In the genomic region with DNA sequence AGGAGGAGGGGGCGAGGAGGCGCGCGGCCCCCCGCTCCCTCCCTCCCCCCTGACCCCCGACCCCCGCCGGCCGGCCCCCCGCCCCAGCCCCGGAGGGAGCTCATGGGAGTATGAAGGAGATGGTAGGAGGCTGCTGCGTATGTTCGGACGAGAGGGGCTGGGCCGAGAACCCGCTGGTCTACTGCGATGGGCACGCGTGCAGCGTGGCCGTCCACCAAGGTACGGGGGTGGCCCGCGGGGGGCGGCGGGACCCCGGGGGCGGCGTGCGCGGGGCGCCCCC, we compare ENCODE assay signal across 1 cellular context.
TF ChIP-seq lines count a peak whose summit lies in the region.

No MANE protein-coding gene starts in this region.

TF ChIP-seq in HCT116, 20 proteins besides CTCF, POLR2A, EP300 and RAD21 (continued from another document):
- TF ChIP-seq, protein P1, sequence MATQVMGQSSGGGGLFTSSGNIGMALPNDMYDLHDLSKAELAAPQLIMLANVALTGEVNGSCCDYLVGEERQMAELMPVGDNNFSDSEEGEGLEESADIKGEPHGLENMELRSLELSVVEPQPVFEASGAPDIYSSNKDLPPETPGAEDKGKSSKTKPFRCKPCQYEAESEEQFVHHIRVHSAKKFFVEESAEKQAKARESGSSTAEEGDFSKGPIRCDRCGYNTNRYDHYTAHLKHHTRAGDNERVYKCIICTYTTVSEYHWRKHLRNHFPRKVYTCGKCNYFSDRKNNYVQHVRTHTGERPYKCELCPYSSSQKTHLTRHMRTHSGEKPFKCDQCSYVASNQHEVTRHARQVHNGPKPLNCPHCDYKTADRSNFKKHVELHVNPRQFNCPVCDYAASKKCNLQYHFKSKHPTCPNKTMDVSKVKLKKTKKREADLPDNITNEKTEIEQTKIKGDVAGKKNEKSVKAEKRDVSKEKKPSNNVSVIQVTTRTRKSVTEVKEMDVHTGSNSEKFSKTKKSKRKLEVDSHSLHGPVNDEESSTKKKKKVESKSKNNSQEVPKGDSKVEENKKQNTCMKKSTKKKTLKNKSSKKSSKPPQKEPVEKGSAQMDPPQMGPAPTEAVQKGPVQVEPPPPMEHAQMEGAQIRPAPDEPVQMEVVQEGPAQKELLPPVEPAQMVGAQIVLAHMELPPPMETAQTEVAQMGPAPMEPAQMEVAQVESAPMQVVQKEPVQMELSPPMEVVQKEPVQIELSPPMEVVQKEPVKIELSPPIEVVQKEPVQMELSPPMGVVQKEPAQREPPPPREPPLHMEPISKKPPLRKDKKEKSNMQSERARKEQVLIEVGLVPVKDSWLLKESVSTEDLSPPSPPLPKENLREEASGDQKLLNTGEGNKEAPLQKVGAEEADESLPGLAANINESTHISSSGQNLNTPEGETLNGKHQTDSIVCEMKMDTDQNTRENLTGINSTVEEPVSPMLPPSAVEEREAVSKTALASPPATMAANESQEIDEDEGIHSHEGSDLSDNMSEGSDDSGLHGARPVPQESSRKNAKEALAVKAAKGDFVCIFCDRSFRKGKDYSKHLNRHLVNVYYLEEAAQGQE (IDR thresholded peaks at IDR 0.05; ENCODE audit: low read depth), result no peak
- no peak for TF ChIP-seq EGR1 (IDR thresholded peaks at IDR 0.05; ENCODE audit: low read depth)
- no peak for TF ChIP-seq EZH2 (IDR thresholded peaks at IDR 0.05)
- TF ChIP-seq SP1 (IDR thresholded peaks at IDR 0.05; ENCODE audit: low read depth), result no peak
- no peak for TF ChIP-seq ELF1 (IDR thresholded peaks at IDR 0.05; ENCODE audit: borderline replicate concordance, low read depth)
- no peak for TF ChIP-seq ZFX (IDR thresholded peaks at IDR 0.05)
